20 cellular contexts compared by ENCODE assay signal in the genomic region with DNA sequence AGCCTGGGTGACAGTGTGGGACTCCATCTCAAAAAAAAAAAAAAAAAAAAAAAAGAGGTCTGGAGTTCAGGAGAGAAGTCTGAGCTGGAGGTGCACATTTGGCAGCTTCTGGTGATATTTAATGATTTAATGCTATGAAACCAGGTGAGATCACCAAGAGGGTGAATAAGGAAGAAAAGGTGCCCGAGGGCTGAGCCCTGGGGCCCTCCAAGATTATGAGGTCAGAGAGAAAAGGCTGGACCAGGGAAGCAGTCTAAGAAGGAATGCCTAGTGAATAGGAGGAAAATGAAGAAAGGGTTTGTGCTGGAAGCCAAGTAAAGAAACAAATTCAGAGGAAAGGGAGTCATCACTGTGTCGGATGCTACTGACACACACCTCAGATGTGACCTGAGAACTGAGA.
DNase-seq lines count a peak whose midpoint lies in the region; ATAC-seq and TF ChIP-seq lines count a peak whose summit lies in the region.
"Had no signal": no experiment of that assay in that cellular context is flagged by ENCODE, and none has a peak within 500 bp of the region (broad histone marks: within the 10 kb centered on the region; RNA-seq: fewer than 3 reads in every experiment).

No MANE protein-coding gene starts in this region.

- H3K4me3 ChIP-seq in HEK293 (ENCODE audit: low read depth, low read length) (no peak overlapping the region), mesenchymal stem cell (ENCODE audit: insufficient read depth in 1 of 2, low read depth in 1 of 2, low read length in 2 of 2) (no peak overlapping the region), spleen (no peak overlapping the region)
- H3K4me3 ChIP-seq: A549; BLaER1 treated with 17β-estradiol and CSF1 and Interleukin-3, amounts not matched to agents 10 nM and 100 nM; GM12878 had no signal

- H3K27me3 ChIP-seq in mesenchymal stem cell (ENCODE audit: control insufficient read depth in 1 of 2, insufficient read depth in 1 of 2, low read length in 2 of 2) (peaks cover 0 to 21% of the 10 kb centered on the region in 2 experiments), spleen (replicated peaks in 1 of 7) (no peaks in the 10 kb centered on the region)
- H3K27me3 ChIP-seq: BLaER1 treated with 17β-estradiol and CSF1 and Interleukin-3, amounts not matched to agents 10 nM and 100 nM had no signal

- DNase-seq in T-helper 2 cell treated with Interferon-gamma antibody and Interleukin-4, amounts not matched to agents 5 μg/mL and 100 μg/mL, for 36 hours (ENCODE audit: low spot score), result no peak
- no peak for DNase-seq in T-helper 2 cell
- DNase-seq in mesenchymal stem cell, result no peak
- DNase-seq in H4 (ENCODE audit: low spot score), result no peak
- DNase-seq in spleen, result no peak
- DNase-seq in osteocyte (ENCODE audit: extremely low spot score, unreplicated experiment), result no peak
- DNase-seq: AML-193; Caco-2; Calu3; CD4-positive, alpha-beta T cell; CD8-positive, alpha-beta T cell; DMS79 treated with DMSO at 0.1 percent for 48 hours had no signal

- H2BK15ac ChIP-seq in mesenchymal stem cell (ENCODE audit: low read depth, poor library complexity, severe bottlenecking), result no peak overlapping the region

- H3K79me1 ChIP-seq in mesenchymal stem cell (replicated peaks; ENCODE audit: low read length, poor library complexity, severe bottlenecking), result no peaks in the 10 kb centered on the region

- POLR2A ChIA-PET in HEK293 (lab: Yijun Ruan, JAX), result no interaction called here

- TF ChIP-seq POLR2A in spleen (IDR thresholded peaks at IDR 0.05), result no peak

- H3K27me3 Mint-ChIP-seq in T-helper 2 cell treated with Interferon-gamma antibody and Interleukin-4, amounts not matched to agents 5 μg/mL and 100 μg/mL, for 36 hours (ENCODE audit: low read depth), result peaks cover 18% of the 10 kb centered on the region
- H3K27me3 Mint-ChIP-seq in stimulated activated memory B cell treated with anti-CD40 and anti-IgM and Interleukin-4, amounts not matched to agents 10 μg/mL and 1 μg/mL and 100 μg/mL, for 72 hours, result no peaks in the 10 kb centered on the region
- H3K27me3 Mint-ChIP-seq in osteocyte (ENCODE audit: unreplicated experiment), result peaks cover 2% of the 10 kb centered on the region
- H3K27me3 Mint-ChIP-seq: B cell; CD4-positive, alpha-beta T cell had no signal

- H3K27ac ChIP-seq in HEK293 (ENCODE audit: extremely low read depth, low read depth, low read length) (no peak overlapping the region), mesenchymal stem cell (ENCODE audit: low read length, poor library complexity, severe bottlenecking) (no peak overlapping the region), spleen (no peak overlapping the region)
- H3K27ac ChIP-seq: 22Rv1; A549; BLaER1 treated with 17β-estradiol and CSF1 and Interleukin-3, amounts not matched to agents 10 nM and 100 nM; C4-2B had no signal

- no peak overlapping the region for H4K91ac ChIP-seq in mesenchymal stem cell (ENCODE audit: low read length)

- H3K4me3 Mint-ChIP-seq in T-helper 2 cell treated with Interferon-gamma antibody and Interleukin-4, amounts not matched to agents 5 μg/mL and 100 μg/mL, for 36 hours, result no peak overlapping the region
- no peak overlapping the region for H3K4me3 Mint-ChIP-seq in stimulated activated memory B cell treated with anti-CD40 and anti-IgM and Interleukin-4, amounts not matched to agents 10 μg/mL and 1 μg/mL and 100 μg/mL, for 72 hours
- no peak overlapping the region for H3K4me3 Mint-ChIP-seq in osteocyte (ENCODE audit: unreplicated experiment)
- H3K4me3 Mint-ChIP-seq: B cell; CD4-positive, alpha-beta T cell; CD8-positive, alpha-beta T cell had no signal

- no peaks in the 10 kb centered on the region for H3K9me3 Mint-ChIP-seq in T-helper 2 cell treated with Interferon-gamma antibody and Interleukin-4, amounts not matched to agents 5 μg/mL and 100 μg/mL, for 36 hours
- H3K9me3 Mint-ChIP-seq in stimulated activated memory B cell treated with anti-CD40 and anti-IgM and Interleukin-4, amounts not matched to agents 10 μg/mL and 1 μg/mL and 100 μg/mL, for 72 hours, result no peaks in the 10 kb centered on the region
- H3K9me3 Mint-ChIP-seq in osteocyte (ENCODE audit: unreplicated experiment), result no peaks in the 10 kb centered on the region
- H3K9me3 Mint-ChIP-seq: CD4-positive, alpha-beta T cell; CD8-positive, alpha-beta T cell had no signal

- no peak for ATAC-seq in stimulated activated memory B cell treated with anti-CD40 and anti-IgM and Interleukin-4, amounts not matched to agents 10 μg/mL and 1 μg/mL and 100 μg/mL, for 72 hours
- ATAC-seq: A549; CD8-positive, alpha-beta T cell; GM12878 had no signal

- TF ChIP-seq CTCF in HEK293 (tag by site-specific recombination; IDR thresholded peaks at IDR 0.05) (no peak), spleen (IDR thresholded peaks at IDR 0.05 in 8 of 11, conservative IDR thresholded peaks at IDR 0.05 in 3 of 11) (no peak), osteocyte (IDR thresholded peaks at IDR 0.05) (no peak)

- CTCF ChIA-PET in HEK293 (lab: Yijun Ruan, JAX), result no interaction called here

- H2BK5ac ChIP-seq in mesenchymal stem cell (ENCODE audit: low read depth, low read length, poor library complexity, severe bottlenecking), result no peak overlapping the region

- no peaks in the 10 kb centered on the region for H3K36me3 Mint-ChIP-seq in T-helper 2 cell treated with Interferon-gamma antibody and Interleukin-4, amounts not matched to agents 5 μg/mL and 100 μg/mL, for 36 hours (ENCODE audit: low read depth)
- H3K36me3 Mint-ChIP-seq in stimulated activated memory B cell treated with anti-CD40 and anti-IgM and Interleukin-4, amounts not matched to agents 10 μg/mL and 1 μg/mL and 100 μg/mL, for 72 hours, result peaks cover 5% of the 10 kb centered on the region
- no peaks in the 10 kb centered on the region for H3K36me3 Mint-ChIP-seq in osteocyte (ENCODE audit: unreplicated experiment)
- H3K36me3 Mint-ChIP-seq: CD8-positive, alpha-beta T cell had no signal

- H3K4me1 ChIP-seq in HEK293 (ENCODE audit: control insufficient read depth, insufficient read depth, low read length) (peaks cover under 1% of the 10 kb centered on the region; the same call in 1 of the 2 replicates), mesenchymal stem cell (ENCODE audit: control insufficient read depth, insufficient read depth, low read depth, low read length) (peaks cover 3% of the 10 kb centered on the region), spleen (peaks cover 6 to 41% (median 22%) of the 10 kb centered on the region in 6 donors)

- no peak overlapping the region for H3K9ac ChIP-seq in mesenchymal stem cell (ENCODE audit: low read length)
- H3K9ac ChIP-seq: BLaER1 treated with 17β-estradiol and CSF1 and Interleukin-3, amounts not matched to agents 10 nM and 100 nM had no signal

- peak overlapping the region; percentile 85 for H2AK5ac ChIP-seq in mesenchymal stem cell (ENCODE audit: low read length, severe bottlenecking)

- H3K36me3 ChIP-seq in HEK293 (ENCODE audit: control insufficient read depth in 2 of 2, insufficient read depth in 1 of 2, low read length in 2 of 2), result no peaks in the 10 kb centered on the region
- H3K36me3 ChIP-seq in mesenchymal stem cell (ENCODE audit: control insufficient read depth in 1 of 2, insufficient read depth in 2 of 2, low read depth in 1 of 2, low read length in 2 of 2), result no peaks in the 10 kb centered on the region
- H3K36me3 ChIP-seq in spleen, result no peaks in the 10 kb centered on the region
- H3K36me3 ChIP-seq: BLaER1 treated with 17β-estradiol and CSF1 and Interleukin-3, amounts not matched to agents 10 nM and 100 nM had no signal

- H3K9me3 ChIP-seq in HEK293 (ENCODE audit: control insufficient read depth, insufficient read depth, low read depth, low read length) (no peaks in the 10 kb centered on the region), mesenchymal stem cell (ENCODE audit: control insufficient read depth, low read length) (no peaks in the 10 kb centered on the region), spleen (no peaks in the 10 kb centered on the region)
- H3K9me3 ChIP-seq: A549, Caco-2 had no signal

- H2BK12ac ChIP-seq in mesenchymal stem cell (ENCODE audit: low read length in 2 of 2), result no peak overlapping the region

- intact Hi-C loops in spleen (cut with DNase I; ENCODE audit: low total_unique reads), result no loop called here

- H3K14ac ChIP-seq in mesenchymal stem cell (ENCODE audit: low read length in 2 of 2), result no peak overlapping the region

- H3K4me1 Mint-ChIP-seq in T-helper 2 cell treated with Interferon-gamma antibody and Interleukin-4, amounts not matched to agents 5 μg/mL and 100 μg/mL, for 36 hours (ENCODE audit: low read depth), result peaks cover 12% of the 10 kb centered on the region
- peaks cover 21% of the 10 kb centered on the region for H3K4me1 Mint-ChIP-seq in stimulated activated memory B cell treated with anti-CD40 and anti-IgM and Interleukin-4, amounts not matched to agents 10 μg/mL and 1 μg/mL and 100 μg/mL, for 72 hours
- peaks cover 16% of the 10 kb centered on the region for H3K4me1 Mint-ChIP-seq in osteocyte (ENCODE audit: unreplicated experiment)

- H2BK120ac ChIP-seq in mesenchymal stem cell (ENCODE audit: low read depth, low read length), result no peak overlapping the region

- no peak overlapping the region for H3K4me2 ChIP-seq in mesenchymal stem cell (ENCODE audit: low read length, poor library complexity, severe bottlenecking)
- H3K4me2 ChIP-seq: A549; BLaER1 treated with 17β-estradiol and CSF1 and Interleukin-3, amounts not matched to agents 10 nM and 100 nM had no signal

- no peak overlapping the region for H3K4ac ChIP-seq in mesenchymal stem cell (ENCODE audit: low read depth in 1 of 2, low read length in 2 of 2)

- no peak overlapping the region for H3K18ac ChIP-seq in mesenchymal stem cell (ENCODE audit: low read depth in 1 of 2, low read length in 2 of 2)

- no peak overlapping the region for H4K8ac ChIP-seq in mesenchymal stem cell (ENCODE audit: low read length)

- H2AFZ ChIP-seq in mesenchymal stem cell (ENCODE audit: low read depth, low read length), result no peak overlapping the region

- 99% methylated on average over 2 of the region's 2 CpGs for WGBS in mesenchymal stem cell
- WGBS in spleen, 5 donors, result 91 to 98% (median 96%) methylated on average over 2 of the region's 2 CpGs

- H3K27ac Mint-ChIP-seq in T-helper 2 cell treated with Interferon-gamma antibody and Interleukin-4, amounts not matched to agents 5 μg/mL and 100 μg/mL, for 36 hours, result peak overlapping the region; percentile 9
- H3K27ac Mint-ChIP-seq in stimulated activated memory B cell treated with anti-CD40 and anti-IgM and Interleukin-4, amounts not matched to agents 10 μg/mL and 1 μg/mL and 100 μg/mL, for 72 hours, result peak overlapping the region; percentile 14
- no peak overlapping the region for H3K27ac Mint-ChIP-seq in osteocyte (ENCODE audit: unreplicated experiment)
- H3K27ac Mint-ChIP-seq: B cell; CD4-positive, alpha-beta T cell; CD8-positive, alpha-beta T cell had no signal

- H3K23ac ChIP-seq in mesenchymal stem cell (ENCODE audit: low read length in 2 of 2), result no peak overlapping the region

TF ChIP-seq in HEK293, 187 proteins besides CTCF, POLR2A, EP300 and RAD21 (continues in another document):
- no peak for TF ChIP-seq ZNF302 (tag by site-specific recombination; IDR thresholded peaks at IDR 0.05; ENCODE audit: low read depth)
- TF ChIP-seq ZBTB20 (tag by site-specific recombination; IDR thresholded peaks at IDR 0.05), result peak; percentile 54
- TF ChIP-seq ZNF837 (tag by site-specific recombination; IDR thresholded peaks at IDR 0.05), result no peak
- no peak for TF ChIP-seq ZNF600 (tag by site-specific recombination; IDR thresholded peaks at IDR 0.05)
